Comparison of ENCODE assay signal across 8 cellular contexts in the genomic region with DNA sequence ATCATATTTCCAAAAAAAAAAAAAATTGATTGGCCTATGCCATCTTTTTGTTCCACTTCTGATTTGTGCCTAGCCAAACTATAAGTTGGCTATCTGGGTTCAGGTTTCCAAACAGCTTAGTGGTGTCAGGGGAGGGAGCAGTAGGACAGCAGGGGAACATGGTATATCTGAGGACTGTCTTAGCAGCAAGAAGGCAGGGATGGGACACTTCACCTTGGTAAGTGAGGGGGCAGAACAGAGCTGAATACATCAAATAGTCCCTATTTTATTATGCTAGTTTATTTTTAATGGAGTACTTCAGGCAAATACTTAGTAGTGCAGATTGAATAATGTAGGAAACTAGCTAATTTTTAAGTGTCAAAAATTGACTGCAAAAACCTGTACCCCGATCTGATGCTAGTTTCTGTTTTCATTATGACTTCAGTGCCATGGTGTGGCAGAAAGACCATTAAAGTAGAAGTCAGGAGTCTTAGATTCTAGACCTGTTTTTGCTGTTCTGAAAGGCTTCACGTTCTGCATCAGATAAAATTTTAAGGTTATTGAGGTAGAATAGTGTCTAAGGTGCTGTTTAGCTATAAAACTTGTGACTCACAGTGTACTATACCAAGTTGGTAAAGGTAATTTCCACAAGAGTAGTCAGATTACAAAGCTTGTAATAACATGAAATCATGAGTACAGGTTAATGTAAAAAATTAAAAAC. TPM values are rescaled to one million over a fixed set of nuclear protein-coding genes. Genes with fewer than 3 reads are reported as not detected.
A peak's percentile ranks its signal among the peaks of the same experiment; 100 is the strongest.
DNase-seq lines count a peak whose midpoint lies in the region; ATAC-seq and TF ChIP-seq lines count a peak whose summit lies in the region.

No MANE protein-coding gene starts in this region.

- no peaks in the 10 kb centered on the region for H3K36me3 ChIP-seq in ACC112 (ENCODE audit: insufficient read depth, low read length)
- H3K36me3 ChIP-seq in mammary epithelial cell (ENCODE audit: insufficient read depth, low read length): no peaks in the 10 kb centered on the region

- in situ Hi-C loops in mammary epithelial cell (cut with MboI; ENCODE audit: low sequenced_read_pairs in 2 of 2): no loop called here

- CTCF ChIA-PET in mammary epithelial cell (lab: Charles Lee; ENCODE audit: low non-redundant PET): no interaction called here

- H3K9me3 Mint-ChIP-seq in stimulated activated effector memory CD8-positive, alpha-beta T cell treated with anti-CD3 and anti-CD28 coated beads, Interleukin-12 subunit alpha, Interleukin-12 subunit beta, amount 100 ng/mL, for 72 hours: no peaks in the 10 kb centered on the region

- peak overlapping the region; percentile 72 for H3K4me2 ChIP-seq in mammary epithelial cell (ENCODE audit: insufficient read depth, low read depth, low read length)

- peaks cover 43% of the 10 kb centered on the region for H3K79me2 ChIP-seq in ACC112 (ENCODE audit: control insufficient read depth, insufficient read depth, low read length, unreplicated experiment)
- peaks cover 71% of the 10 kb centered on the region for H3K79me2 ChIP-seq in mammary epithelial cell (ENCODE audit: insufficient read depth, low read length)

- H3K27ac ChIP-seq in ACC112 (ENCODE audit: low read depth, low read length) (peak overlapping the region; percentile 61), mammary epithelial cell (ENCODE audit: insufficient read depth, low read depth, low read length) (peak overlapping the region; percentile 87)

- peak overlapping the region; percentile 67 for H3K9ac ChIP-seq in mammary epithelial cell (ENCODE audit: insufficient read depth, low read length)

- H3K4me3 ChIP-seq in ACC112 (ENCODE audit: low read depth, low read length) (peak overlapping the region; percentile 81), mammary epithelial cell (replicated peaks in 1 of 3; ENCODE audit: insufficient read depth in 1 of 3, low read depth in 2 of 3, low read length in 3 of 3) (peak overlapping the region in 1 of 3 experiments; percentile 44)

- H3K4me1 ChIP-seq in ACC112 (ENCODE audit: control insufficient read depth, insufficient read depth, low read length, unreplicated experiment): peaks cover 31% of the 10 kb centered on the region
- peaks cover 49% of the 10 kb centered on the region for H3K4me1 ChIP-seq in mammary epithelial cell (ENCODE audit: insufficient read depth, low read length)

- no peaks in the 10 kb centered on the region for H4K20me1 ChIP-seq in mammary epithelial cell (ENCODE audit: insufficient read depth, low read length)

- H3K4me1 Mint-ChIP-seq in stimulated activated effector memory CD8-positive, alpha-beta T cell treated with anti-CD3 and anti-CD28 coated beads, Interleukin-12 subunit alpha, Interleukin-12 subunit beta, amount 100 ng/mL, for 72 hours: peaks cover 52% of the 10 kb centered on the region

- H2AFZ ChIP-seq in ACC112 (ENCODE audit: low read length, unreplicated experiment) (peak overlapping the region; percentile 90), mammary epithelial cell (ENCODE audit: low read depth, low read length) (no peak overlapping the region)

- H3K4me3 Mint-ChIP-seq in stimulated activated effector memory CD8-positive, alpha-beta T cell treated with anti-CD3 and anti-CD28 coated beads, Interleukin-12 subunit alpha, Interleukin-12 subunit beta, amount 100 ng/mL, for 72 hours: peak overlapping the region; percentile 65

- no peaks in the 10 kb centered on the region for H3K9me3 ChIP-seq in mammary epithelial cell (replicated peaks; ENCODE audit: insufficient read depth, low read length)

- dilution Hi-C loops in mammary epithelial cell (cut with HindIII; ENCODE audit: low sequenced_read_pairs): no loop called here

- TF ChIP-seq CTCF in mammary epithelial cell (conservative IDR thresholded peaks at IDR 0.05 in 1 of 2, IDR thresholded peaks at IDR 0.05 in 1 of 2; ENCODE audit: extremely low read depth in 1 of 2, insufficient read depth in 1 of 2, low read depth in 1 of 2, low read length in 2 of 2): no peak

- peaks cover 22% of the 10 kb centered on the region for H3K36me3 Mint-ChIP-seq in stimulated activated effector memory CD8-positive, alpha-beta T cell treated with anti-CD3 and anti-CD28 coated beads, Interleukin-12 subunit alpha, Interleukin-12 subunit beta, amount 100 ng/mL, for 72 hours

- intact Hi-C loops in mammary epithelial cell (cut with micrococcal nuclease): loop anchor here (2.0 kb wide), 1 partner anchor 38 kb away; a partner anchor contains a TSS

- DNase-seq in mammary epithelial cell (peak; percentile 87), NCI-H146 (lab: John Stamatoyannopoulos, UW) (no peak), NCI-H2227 (lab: John Stamatoyannopoulos, UW; ENCODE audit: unreplicated experiment) (no peak), SW480 (ENCODE audit: low spot score) (no peak)
- DNase-seq in stimulated activated effector memory CD8-positive, alpha-beta T cell treated with anti-CD3 and anti-CD28 coated beads, Interleukin-12 subunit alpha, Interleukin-12 subunit beta, amount 100 ng/mL, for 72 hours (ENCODE audit: low spot score in 2 of 2): no peak

- peak overlapping the region; percentile 83 for H3K27ac Mint-ChIP-seq in stimulated activated effector memory CD8-positive, alpha-beta T cell treated with anti-CD3 and anti-CD28 coated beads, Interleukin-12 subunit alpha, Interleukin-12 subunit beta, amount 100 ng/mL, for 72 hours

- H3K27me3 ChIP-seq in ACC112 (ENCODE audit: insufficient read depth, low read length): no peaks in the 10 kb centered on the region
- no peaks in the 10 kb centered on the region for H3K27me3 ChIP-seq in mammary epithelial cell (ENCODE audit: insufficient read depth, low read length)

- BruUV-seq in mammary epithelial cell (replicated peaks; lab: Mats Ljungman, UMichigan): TSS peak; percentile 38

- ATAC-seq in GM19395 (IDR thresholded peaks at IDR 0.05; ENCODE audit: unreplicated experiment) (peak; percentile 50), HG03342 (IDR thresholded peaks at IDR 0.05; ENCODE audit: unreplicated experiment) (peak; percentile 51)
- peak; percentile 90 for ATAC-seq in stimulated activated effector memory CD8-positive, alpha-beta T cell treated with anti-CD3 and anti-CD28 coated beads, Interleukin-12 subunit alpha, Interleukin-12 subunit beta, amount 100 ng/mL, for 72 hours

- WGBS in mammary epithelial cell (ENCODE audit: low coverage, missing lambda C conversion rate): 45% methylated on average over 2 of the region's 2 CpGs

RNA-seq across cellular contexts. Expression of a gene that starts 38.4 kb away (rescaled TPM):
- 10 to 100 TPM; 13.1 to 32.3 TPM for total RNA-seq in mammary epithelial cell
- polyA plus RNA-seq in mammary epithelial cell: 4.3 TPM
- 1.4 TPM for polyA minus RNA-seq in mammary epithelial cell
